ENCODE assay signal across 1 cellular context in the genomic region with DNA sequence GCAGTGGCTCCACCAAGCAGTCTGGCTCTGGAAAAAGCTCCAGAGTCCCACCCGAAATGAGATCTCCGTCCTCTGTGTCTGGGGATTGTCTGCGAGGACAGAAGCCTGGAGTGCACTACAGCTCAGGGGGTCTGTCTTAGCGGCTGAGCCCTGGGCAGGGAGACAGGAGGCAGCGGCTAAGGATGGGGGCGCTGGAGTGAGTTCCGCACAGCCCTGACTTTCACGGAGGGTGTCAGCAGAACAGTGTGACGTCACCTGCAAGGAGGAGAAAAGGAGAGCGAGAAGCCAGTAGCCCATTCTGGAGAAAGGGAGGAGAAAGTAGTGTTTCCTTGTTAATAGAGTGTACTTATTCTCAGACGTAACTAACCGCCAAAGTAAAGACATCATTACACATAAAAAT.
TF ChIP-seq lines count a peak whose summit lies in the region.

No MANE protein-coding gene starts in this region.

TF ChIP-seq in K562, 482 proteins besides CTCF, POLR2A, EP300 and RAD21:
- TF ChIP-seq ETV1 (tag; conservative IDR thresholded peaks at IDR 0.05; ENCODE audit: low read depth) (no peak), MAFK (IDR thresholded peaks at IDR 0.05; ENCODE audit: low read length) (no peak), KAT8 (IDR thresholded peaks at IDR 0.05; ENCODE audit: low read depth) (no peak), CREM (IDR thresholded peaks at IDR 0.05; ENCODE audit: low read depth) (peak; percentile 60), ATF1 (CRISPR knock-in tag; IDR thresholded peaks at IDR 0.05) (no peak), ATF1 (tag; IDR thresholded peaks at IDR 0.05) (peak; percentile 80), ATF3 (IDR thresholded peaks at IDR 0.05) (peak; percentile 78), ATF3 (CRISPR knock-in tag; conservative IDR thresholded peaks at IDR 0.05) (no peak), ATF7 (IDR thresholded peaks at IDR 0.05) (peak; percentile 86), MYC (IDR thresholded peaks at IDR 0.05; ENCODE audit: low read depth, low read length) (no peak), MYC (CRISPR knock-in tag; IDR thresholded peaks at IDR 0.05; ENCODE audit: borderline replicate concordance, low read depth) (no peak)
